Comparison of ENCODE assay signal across 8 cellular contexts in the genomic region with DNA sequence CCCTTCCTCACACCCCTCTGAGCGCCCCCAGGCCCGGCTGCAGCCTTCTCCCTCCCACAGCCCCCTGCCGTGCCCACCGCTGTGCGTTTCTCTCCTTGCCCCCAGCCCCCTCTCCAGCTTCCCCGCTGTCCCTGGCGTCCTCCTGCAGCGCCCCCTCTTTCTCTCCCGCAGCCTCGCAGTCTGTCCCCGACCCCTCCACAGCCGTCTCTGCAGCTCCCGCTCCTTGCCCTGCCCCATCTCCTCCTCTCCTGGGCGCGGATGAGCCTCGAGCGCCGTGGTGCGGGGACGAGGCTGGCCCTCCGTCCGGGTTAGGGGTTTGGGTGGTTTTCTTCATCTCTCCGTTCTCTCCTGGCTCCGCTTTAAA. TPM values are rescaled to one million over a fixed set of nuclear protein-coding genes. Genes with fewer than 3 reads are reported as not detected.
DNase-seq lines count a peak whose midpoint lies in the region; ATAC-seq, FAIRE-seq and TF ChIP-seq lines count a peak whose summit lies in the region.

No MANE protein-coding gene starts in this region.

- TF ChIP-seq POLR2A in esophagus muscularis mucosa (IDR thresholded peaks at IDR 0.05; ENCODE audit: low read depth), result no peak

- no peaks in the 10 kb centered on the region for H3K27me3 ChIP-seq in left ventricle myocardium inferior (ENCODE audit: low read depth)
- H3K27me3 ChIP-seq in SJSA1 (replicated peaks), result no peaks in the 10 kb centered on the region
- H3K27me3 ChIP-seq in esophagus muscularis mucosa, result peaks cover 0 to 1% (median 0%) of the 10 kb centered on the region in 4 donors
- H3K27me3 ChIP-seq in aorta (ENCODE audit: control insufficient read depth in 1 of 2, insufficient read depth in 2 of 2, low read length in 1 of 2), result no peaks in the 10 kb centered on the region

- H3K9me3 ChIP-seq in left ventricle myocardium inferior (replicated peaks) (no peaks in the 10 kb centered on the region), SJSA1 (replicated peaks) (no peaks in the 10 kb centered on the region), esophagus muscularis mucosa (no peaks in the 10 kb centered on the region), aorta (ENCODE audit: control insufficient read depth, low read length) (no peaks in the 10 kb centered on the region)

- no peak for TF ChIP-seq EP300 in esophagus muscularis mucosa (IDR thresholded peaks at IDR 0.05)

- DNase-seq in left ventricle myocardium inferior, result no peak
- no peak for DNase-seq in cardiac septum (ENCODE audit: low spot score)
- DNase-seq in SJSA1 (ENCODE audit: low read depth in 1 of 2, low spot score in 2 of 2), result no peak
- DNase-seq in esophagus muscularis mucosa (ENCODE audit: extremely low spot score), result no peak
- no peak for DNase-seq in retinal pigment epithelial cell (ENCODE audit: low read depth)
- DNase-seq in sciatic nerve (ENCODE audit: low spot score), result no peak
- DNase-seq in aorta, result no peak
- DNase-seq in GM19239 (ENCODE audit: insufficient read length, low spot score), result no peak

- WGBS in esophagus muscularis mucosa, result 2% methylated on average over 24 of the region's 24 CpGs
- WGBS in aorta, 2 donors, result 0 to 3% methylated on average over 20 to 24 of the region's 24 CpGs

- FAIRE-seq in GM19239 (lab: Jason Lieb, UNC), result no peak

- intact Hi-C loops in left ventricle myocardium inferior (cut with micrococcal nuclease) (no loop called here), cardiac septum (cut with DNase I) (no loop called here), esophagus muscularis mucosa (cut with DNase I) (loop anchor here (5.0 kb wide), 2 partner anchors 38 to 42 kb away; a partner anchor contains a TSS), sciatic nerve (cut with DNase I) (no loop called here), aorta (cut with DNase I) (loop anchor here in 1 of 2 donors (5.0 kb wide), 1 partner anchor 42 kb away; a partner anchor contains a TSS)

- TF ChIP-seq CTCF in left ventricle myocardium inferior (IDR thresholded peaks at IDR 0.05; ENCODE audit: borderline replicate concordance) (no peak), esophagus muscularis mucosa (IDR thresholded peaks at IDR 0.05) (peak in 1 of 3 experiments; percentile 3), retinal pigment epithelial cell (conservative IDR thresholded peaks at IDR 0.05; ENCODE audit: low read depth, low read length) (peak; percentile 34)

- H3K4me1 ChIP-seq in left ventricle myocardium inferior (peaks cover 28% of the 10 kb centered on the region), SJSA1 (replicated peaks) (peaks cover 28% of the 10 kb centered on the region), esophagus muscularis mucosa (peaks cover 17 to 40% (median 34%) of the 10 kb centered on the region in 4 donors), aorta (ENCODE audit: control insufficient read depth in 1 of 2, insufficient read depth in 2 of 2, low read length in 2 of 2) (no peaks in the 10 kb centered on the region)

- ATAC-seq in sciatic nerve (no peak), aorta (ENCODE audit: low FRiP score) (no peak)

- H3K4me3 ChIP-seq in left ventricle myocardium inferior, result peak overlapping the region; percentile 75
- peak overlapping the region; percentile 36 for H3K4me3 ChIP-seq in SJSA1
- H3K4me3 ChIP-seq in esophagus muscularis mucosa, result peak overlapping the region; percentile 76 to 91 (median 84)
- H3K4me3 ChIP-seq in retinal pigment epithelial cell (ENCODE audit: low read length), result peak overlapping the region; percentile 74
- peak overlapping the region in 1 of 2 donors; percentile 11 for H3K4me3 ChIP-seq in aorta (ENCODE audit: low read length in 2 of 2)

- peaks cover 23% of the 10 kb centered on the region for H3K36me3 ChIP-seq in left ventricle myocardium inferior
- H3K36me3 ChIP-seq in SJSA1, result peaks cover 5% of the 10 kb centered on the region; the same call in 1 of the 2 replicates
- H3K36me3 ChIP-seq in esophagus muscularis mucosa, result peaks cover 0 to 32% (median 22%) of the 10 kb centered on the region in 4 donors
- H3K36me3 ChIP-seq in aorta (ENCODE audit: control insufficient read depth in 1 of 2, insufficient read depth in 2 of 2, low read length in 1 of 2), result no peaks in the 10 kb centered on the region

- no peak overlapping the region for H3K27ac ChIP-seq in left ventricle myocardium inferior (replicated peaks)
- no peak overlapping the region for H3K27ac ChIP-seq in SJSA1
- peak overlapping the region; percentile 91 to 97 (median 93) for H3K27ac ChIP-seq in esophagus muscularis mucosa (replicated peaks in 1 of 4)
- H3K27ac ChIP-seq in aorta (ENCODE audit: low read depth in 1 of 2, low read length in 2 of 2), result no peak overlapping the region

RNA-seq across cellular contexts. Expression of a gene that starts 1.1 kb away (rescaled TPM):
- total RNA-seq in left ventricle myocardium inferior, result 5.1 TPM
- 6.1 TPM for total RNA-seq in cardiac septum
- total RNA-seq in SJSA1 (2014; rRNA removed; shearing (Covaris generic)), result 4.0 and 6.8 TPM in 2 replicates
- total RNA-seq in esophagus muscularis mucosa, result 1 to 10 TPM; 5.0 to 8.7 (median 8.1) TPM
- total RNA-seq in sciatic nerve, result 18.1 TPM
- 10 to 100 TPM in 1 of 2 donors, 1 to 10 TPM in 1; 4.5 to 12.8 TPM for total RNA-seq in aorta
- 10 to 100 TPM in 1 of 2 donors, 1 to 10 TPM in 1; 3.4 to 13.2 TPM for polyA plus RNA-seq in aorta

RNA-seq across cellular contexts. Expression of a gene that starts 13.8 kb away (rescaled TPM):
- total RNA-seq in left ventricle myocardium inferior (not detected), cardiac septum (not detected), esophagus muscularis mucosa (under 1 TPM in 1 of 4 donors, not detected in 3; 0.19 TPM), sciatic nerve (0.31 TPM), aorta (under 1 TPM; 0.19 to 0.99 TPM)
- total RNA-seq in SJSA1 (2014; rRNA removed; shearing (Covaris generic)), result 0.11 TPM in 1 of 2 replicates, not detected in the other
- not detected for polyA plus RNA-seq in aorta

RNA-seq across cellular contexts. Expression of a gene that starts 15.6 kb away (rescaled TPM):
- total RNA-seq in left ventricle myocardium inferior, result 2.0 TPM
- total RNA-seq in cardiac septum, result 0.62 TPM
- not detected in 2 replicates for total RNA-seq in SJSA1 (2014; rRNA removed; shearing (Covaris generic))
- 1 to 10 TPM in 3 of 4 donors, under 1 TPM in 1; 0.83 to 5.2 (median 2.7) TPM for total RNA-seq in esophagus muscularis mucosa
- total RNA-seq in sciatic nerve, result 5.1 TPM
- total RNA-seq in aorta, result 1 to 10 TPM; 2.9 to 9.6 TPM
- 1 to 10 TPM in 1 of 2 donors, under 1 TPM in 1; 0.72 to 5.5 TPM for polyA plus RNA-seq in aorta

RNA-seq across cellular contexts. Expression of a gene that starts 22.3 kb away (rescaled TPM):
- total RNA-seq in left ventricle myocardium inferior (not detected), cardiac septum (not detected), esophagus muscularis mucosa (not detected), sciatic nerve (not detected), aorta (not detected)
- 0.03 TPM in 1 of 2 replicates, not detected in the other for total RNA-seq in SJSA1 (2014; rRNA removed; shearing (Covaris generic))
- polyA plus RNA-seq in aorta, result not detected

RNA-seq across cellular contexts. Expression of a gene that starts 29.5 kb away (rescaled TPM):
- not detected for total RNA-seq in left ventricle myocardium inferior
- not detected for total RNA-seq in cardiac septum
- 116 and 141 TPM in 2 replicates for total RNA-seq in SJSA1 (2014; rRNA removed; shearing (Covaris generic))
- under 1 TPM in 2 of 4 donors, not detected in 2; 0.33 to 0.34 TPM for total RNA-seq in esophagus muscularis mucosa
- total RNA-seq in sciatic nerve, result 0.45 TPM
- under 1 TPM; 0.23 to 0.27 TPM for total RNA-seq in aorta
- polyA plus RNA-seq in aorta, result 1 to 10 TPM in 1 of 2 donors, not detected in 1; 2.1 TPM

Comparison
In these comparisons a context has a peak if more than half of its experiments do, and no peak if none do; other contexts are left out.
1. H3K27ac ChIP-seq: peak in esophagus muscularis mucosa (4 of 4); none in left ventricle myocardium inferior (single experiment), SJSA1 (single experiment) and aorta (0 of 2).